ENCODE assay signal across 30 cellular contexts in the genomic region with DNA sequence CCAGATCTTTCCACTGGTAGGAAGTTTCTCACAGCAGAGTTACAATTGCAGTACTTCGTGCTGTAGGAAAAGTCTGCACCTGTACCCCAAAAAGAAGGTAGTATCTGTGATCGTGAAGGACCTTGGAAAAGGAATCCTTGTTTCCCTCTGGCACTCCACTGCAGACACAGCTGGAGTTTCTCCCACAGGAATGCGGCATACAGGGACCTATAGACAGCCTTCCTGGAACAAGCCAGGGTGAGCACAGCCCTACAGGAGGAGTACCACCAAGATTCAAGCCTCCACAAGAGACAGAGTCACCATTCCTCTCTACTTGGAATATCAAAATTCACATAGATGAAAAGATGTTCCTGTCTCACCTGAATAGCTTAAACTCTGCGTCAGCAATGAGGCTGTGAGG.
"Had no signal": no experiment of that assay in that cellular context is flagged by ENCODE, and none has a peak within 500 bp of the region (broad histone marks: within the 10 kb centered on the region; RNA-seq: fewer than 3 reads in every experiment).

No MANE protein-coding gene starts in this region.

- H3K36me3 ChIP-seq: adrenal gland, brain microvascular endothelial cell had no signal

- H3K27me3 Mint-ChIP-seq: activated CD4-positive, alpha-beta T cell treated with anti-CD3 and anti-CD28 coated beads, Interleukin-2, amount 10 ng/mL, durations not matched to agents 7 days and 5 days; activated CD8-positive, alpha-beta memory T cell treated with anti-CD3 and anti-CD28 coated beads, Interleukin-2, amount 10 ng/mL, durations not matched to agents 7 days and 5 days; activated naive CD4-positive, alpha-beta T cell treated with anti-CD3 and anti-CD28 coated beads, Interleukin-2, amount 50 U/mL, for 24 hours; central memory CD8-positive, alpha-beta T cell; dendritic cell treated with granulocyte-macrophage colony-stimulating factor and Interleukin-4, amounts not matched to agents 40 ng/mL and 50 ng/mL, for 4 days had no signal

- H3K4me3 ChIP-seq: adrenal gland, coronary artery, dorsolateral prefrontal cortex had no signal

- H3K36me3 Mint-ChIP-seq: activated CD8-positive, alpha-beta memory T cell treated with anti-CD3 and anti-CD28 coated beads, Interleukin-2, amount 10 ng/mL, durations not matched to agents 7 days and 5 days; activated naive CD4-positive, alpha-beta T cell treated with anti-CD3 and anti-CD28 coated beads, Interleukin-2, amount 50 U/mL, for 24 hours; activated naive CD8-positive, alpha-beta T cell treated with anti-CD3 and anti-CD28 coated beads for 36 hours had no signal

- DNase-seq: activated CD4-positive, alpha-beta T cell treated with anti-CD3 and anti-CD28 coated beads for 1 hour; activated CD4-positive, alpha-beta T cell treated with anti-CD3 and anti-CD28 coated beads for 4 hours; activated CD4-positive, alpha-beta T cell treated with anti-CD3 and anti-CD28 coated beads, Interleukin-2, amount 10 ng/mL, durations not matched to agents 7 days and 5 days; activated CD4-positive, alpha-beta T cell treated with anti-CD3 and anti-CD28 coated beads, Interleukin-2, amount 50 U/mL, for 48 hours; activated CD8-positive, alpha-beta memory T cell treated with anti-CD3 and anti-CD28 coated beads, Interleukin-2, amount 10 ng/mL, durations not matched to agents 7 days and 5 days; activated CD8-positive, alpha-beta memory T cell treated with anti-CD3 and anti-CD28 coated beads, Interleukin-2, amount 50 U/mL, for 4 hours; activated CD8-positive, alpha-beta T cell treated with anti-CD3 and anti-CD28 coated beads, Interleukin-2, amount 10 ng/mL, durations not matched to agents 7 days and 5 days; activated effector memory CD4-positive, alpha-beta T cell treated with anti-CD3 and anti-CD28 coated beads, Interleukin-2, amount 50 U/mL, for 16 hours; activated naive CD4-positive, alpha-beta T cell treated with anti-CD3 and anti-CD28 coated beads for 36 hours; activated naive CD8-positive, alpha-beta T cell treated with anti-CD3 and anti-CD28 coated beads for 36 hours; activated naive CD8-positive, alpha-beta T cell treated with anti-CD3 and anti-CD28 coated beads, Interleukin-2, amount 50 U/mL, for 24 hours; activated T-cell treated with anti-CD3 and anti-CD28 coated beads, Interleukin-2, amount 50 U/mL, for 1 hour; activated T-cell treated with anti-CD3 and anti-CD28 coated beads, Interleukin-2, amount 50 U/mL, for 48 hours; adrenal gland; amygdala; aorta; brain microvascular endothelial cell; dorsolateral prefrontal cortex; effector memory CD4-positive, alpha-beta T cell; endodermal cell; foreskin fibroblast; head of caudate nucleus; T-helper 2 cell had no signal

- H3K9me3 Mint-ChIP-seq: activated CD4-positive, alpha-beta T cell treated with anti-CD3 and anti-CD28 coated beads, Interleukin-2, amount 10 ng/mL, durations not matched to agents 7 days and 5 days; activated naive CD4-positive, alpha-beta T cell treated with anti-CD3 and anti-CD28 coated beads for 36 hours; activated naive CD4-positive, alpha-beta T cell treated with anti-CD3 and anti-CD28 coated beads, Interleukin-2, amount 50 U/mL, for 24 hours; activated naive CD8-positive, alpha-beta T cell treated with anti-CD3 and anti-CD28 coated beads for 36 hours; activated naive CD8-positive, alpha-beta T cell treated with anti-CD3 and anti-CD28 coated beads, Interleukin-2, amount 50 U/mL, for 24 hours; activated T-helper 1 cell treated with anti-CD3 and anti-CD28 coated beads, Interleukin-12 subunit alpha, Interleukin-12 subunit beta, Interleukin-2, Interleukin-4 antibody, amounts not matched to agents 30 ng/mL and 10 ng/mL and 1 ng/mL, durations not matched to agents 14 hours and 24 hours and 36 hours; activated T-helper 2 cell treated with anti-CD3 and anti-CD28 coated beads, Interferon-gamma antibody, Interleukin-2, Interleukin-4, amounts not matched to agents 10 μg/mL and 5 μg/mL and 100 μg/mL, durations not matched to agents 14 hours and 24 hours and 36 hours; central memory CD8-positive, alpha-beta T cell; endodermal cell had no signal

- H3K27ac ChIP-seq: adrenal gland, brain microvascular endothelial cell, coronary artery, dorsolateral prefrontal cortex had no signal

- H3K27me3 ChIP-seq: adrenal gland, brain microvascular endothelial cell had no signal

- H3K4me3 Mint-ChIP-seq: activated CD4-positive, alpha-beta T cell treated with anti-CD3 and anti-CD28 coated beads, Interleukin-2, amount 10 ng/mL, durations not matched to agents 7 days and 5 days; activated CD8-positive, alpha-beta memory T cell treated with anti-CD3 and anti-CD28 coated beads, Interleukin-2, amount 10 ng/mL, durations not matched to agents 7 days and 5 days; activated CD8-positive, alpha-beta T cell treated with anti-CD3 and anti-CD28 coated beads, Interleukin-2, amount 10 ng/mL, durations not matched to agents 7 days and 5 days; activated naive CD4-positive, alpha-beta T cell treated with anti-CD3 and anti-CD28 coated beads for 36 hours; activated naive CD4-positive, alpha-beta T cell treated with anti-CD3 and anti-CD28 coated beads, Interleukin-2, amount 50 U/mL, for 24 hours; activated naive CD8-positive, alpha-beta T cell treated with anti-CD3 and anti-CD28 coated beads for 36 hours; activated naive CD8-positive, alpha-beta T cell treated with anti-CD3 and anti-CD28 coated beads, Interleukin-2, amount 50 U/mL, for 24 hours; activated T-helper 1 cell treated with anti-CD3 and anti-CD28 coated beads, Interleukin-12 subunit alpha, Interleukin-12 subunit beta, Interleukin-2, Interleukin-4 antibody, amounts not matched to agents 30 ng/mL and 10 ng/mL and 1 ng/mL, durations not matched to agents 14 hours and 24 hours and 36 hours; central memory CD8-positive, alpha-beta T cell; dendritic cell treated with granulocyte-macrophage colony-stimulating factor and Interleukin-4, amounts not matched to agents 40 ng/mL and 50 ng/mL, for 4 days; endodermal cell; WTC11 had no signal

- H3K4me1 ChIP-seq: adrenal gland had no signal

- H3K4me1 Mint-ChIP-seq: activated CD4-positive, alpha-beta T cell treated with anti-CD3 and anti-CD28 coated beads, Interleukin-2, amount 10 ng/mL, durations not matched to agents 7 days and 5 days; activated CD8-positive, alpha-beta memory T cell treated with anti-CD3 and anti-CD28 coated beads, Interleukin-2, amount 10 ng/mL, durations not matched to agents 7 days and 5 days; activated naive CD4-positive, alpha-beta T cell treated with anti-CD3 and anti-CD28 coated beads, Interleukin-2, amount 50 U/mL, for 24 hours; activated naive CD8-positive, alpha-beta T cell treated with anti-CD3 and anti-CD28 coated beads for 36 hours; activated naive CD8-positive, alpha-beta T cell treated with anti-CD3 and anti-CD28 coated beads, Interleukin-2, amount 50 U/mL, for 24 hours; central memory CD8-positive, alpha-beta T cell; endodermal cell; WTC11 had no signal

- H3K27ac Mint-ChIP-seq: activated CD4-positive, alpha-beta T cell treated with anti-CD3 and anti-CD28 coated beads, Interleukin-2, amount 10 ng/mL, durations not matched to agents 7 days and 5 days; activated CD8-positive, alpha-beta memory T cell treated with anti-CD3 and anti-CD28 coated beads, Interleukin-2, amount 10 ng/mL, durations not matched to agents 7 days and 5 days; activated CD8-positive, alpha-beta T cell treated with anti-CD3 and anti-CD28 coated beads, Interleukin-2, amount 10 ng/mL, durations not matched to agents 7 days and 5 days; activated naive CD4-positive, alpha-beta T cell treated with anti-CD3 and anti-CD28 coated beads for 36 hours; activated naive CD4-positive, alpha-beta T cell treated with anti-CD3 and anti-CD28 coated beads, Interleukin-2, amount 50 U/mL, for 24 hours; activated naive CD8-positive, alpha-beta T cell treated with anti-CD3 and anti-CD28 coated beads for 36 hours; activated naive CD8-positive, alpha-beta T cell treated with anti-CD3 and anti-CD28 coated beads, Interleukin-2, amount 50 U/mL, for 24 hours; activated T-helper 1 cell treated with anti-CD3 and anti-CD28 coated beads, Interleukin-12 subunit alpha, Interleukin-12 subunit beta, Interleukin-2, Interleukin-4 antibody, amounts not matched to agents 30 ng/mL and 10 ng/mL and 1 ng/mL, durations not matched to agents 14 hours and 24 hours and 36 hours; activated T-helper 2 cell treated with anti-CD3 and anti-CD28 coated beads, Interferon-gamma antibody, Interleukin-2, Interleukin-4, amounts not matched to agents 10 μg/mL and 5 μg/mL and 100 μg/mL, durations not matched to agents 14 hours and 24 hours and 36 hours; dendritic cell treated with granulocyte-macrophage colony-stimulating factor and Interleukin-4, amounts not matched to agents 40 ng/mL and 50 ng/mL, for 4 days; endodermal cell; WTC11 had no signal

- H3K9me3 ChIP-seq: adrenal gland had no signal
